Comparison of ENCODE assay signal across 10 cellular contexts in the genomic region with DNA sequence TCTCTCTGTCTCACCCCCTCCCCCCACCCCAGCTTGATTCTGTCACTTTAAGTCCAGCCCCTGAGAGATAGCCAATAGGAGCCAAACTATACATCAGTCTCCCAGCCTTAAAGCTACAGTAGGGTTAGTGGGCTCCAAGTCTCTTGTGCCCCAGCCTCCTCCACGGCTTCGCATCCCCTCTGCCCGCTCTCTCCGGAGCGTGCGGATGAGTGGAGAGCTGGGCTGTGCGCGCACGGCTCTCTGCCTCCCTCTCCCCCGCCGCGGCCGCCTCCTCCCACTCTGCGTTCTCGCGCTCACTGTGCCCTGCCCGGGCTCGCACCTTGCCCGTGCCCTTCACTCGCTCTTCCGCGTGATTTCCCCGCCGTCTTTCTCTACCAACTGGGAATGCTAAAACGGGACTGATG. TPM values are rescaled to one million over a fixed set of nuclear protein-coding genes. Genes with fewer than 3 reads are reported as not detected.
DNase-seq lines count a peak whose midpoint lies in the region; ATAC-seq, FAIRE-seq and TF ChIP-seq lines count a peak whose summit lies in the region.
"Had no signal": no experiment of that assay in that cellular context is flagged by ENCODE, and none has a peak within 500 bp of the region (broad histone marks: within the 10 kb centered on the region; RNA-seq: fewer than 3 reads in every experiment).

A gene (plus strand): TSS at position 137 of the 404 bp plus-strand sequence. CDS start 265 bp downstream, at position 402.

- H3K4me1 ChIP-seq in keratinocyte (ENCODE audit: control insufficient read depth, extremely low read depth, insufficient read depth, low read length) = peaks cover 8% of the 10 kb centered on the region

- no peak for FAIRE-seq in keratinocyte (lab: Jason Lieb, UNC)
- FAIRE-seq: A204.1 had no signal

- DNase-seq in NCI-H1417 (lab: John Stamatoyannopoulos, UW) (peak; percentile 9 to 71 (median 69)), NCI-H1417 treated with DMSO at 0.1 percent for 48 hours (lab: John Stamatoyannopoulos, UW) (no peak), brain microvascular endothelial cell (no peak), keratinocyte (ENCODE audit: low read depth, low spot score) (no peak), superior temporal gyrus (ENCODE audit: extremely low spot score) (peak; percentile 16), NAMALWA (ENCODE audit: low spot score) (no peak)
- no peak for DNase-seq in stimulated activated naive CD8-positive, alpha-beta T cell treated with anti-CD3 and anti-CD28 coated beads, Interleukin-15, Interleukin-2, amounts not matched to agents 100 U/mL and 50 U/mL, for 24 hours
- no peak for DNase-seq in stimulated activated CD4-positive, alpha-beta T cell treated with anti-CD3 and anti-CD28 coated beads, Interleukin-4, amount 100 ng/mL, for 1 hour
- DNase-seq: NCI-H1436 treated with DMSO at 0.1 percent for 48 hours had no signal

- H3K9me3 ChIP-seq in keratinocyte (ENCODE audit: control insufficient read depth, low read depth, low read length) = no peaks in the 10 kb centered on the region

- dilution Hi-C loops in keratinocyte (cut with MboI; ENCODE audit: extremely low pct_ligation_motif_present, low sequenced_read_pairs) = no loop called here

- no peaks in the 10 kb centered on the region for H3K9me1 ChIP-seq in keratinocyte (ENCODE audit: control insufficient read depth, extremely low read depth, insufficient read depth, low read length)

- no peak within 1 kb of the TSS for H3K9ac ChIP-seq in keratinocyte (ENCODE audit: control insufficient read depth, extremely low read depth, insufficient read depth, low read length)

- H3K79me2 ChIP-seq in keratinocyte (ENCODE audit: control insufficient read depth, insufficient read depth, low read length) = no peaks in the 10 kb centered on the region

- no peak for TF ChIP-seq CTCF in brain microvascular endothelial cell (IDR thresholded peaks at IDR 0.05; ENCODE audit: low read depth, low read length, missing control alignments)
- no peak for TF ChIP-seq CTCF in keratinocyte (optimal IDR thresholded peaks at IDR 0.05 in 1 of 3, IDR thresholded peaks at IDR 0.05 in 1 of 3, conservative IDR thresholded peaks at IDR 0.05 in 1 of 3; ENCODE audit: extremely low read depth in 1 of 3, insufficient read depth in 2 of 3, low read length in 3 of 3)

- H3K4me3 ChIP-seq in brain microvascular endothelial cell (ENCODE audit: low read depth, low read length) (peak within 1 kb of the TSS; percentile 22), keratinocyte (ENCODE audit: control insufficient read depth in 2 of 3, extremely low read depth in 1 of 3, insufficient read depth in 2 of 3, low read depth in 1 of 3, low read length in 3 of 3) (peak within 1 kb of the TSS; percentile 26 to 43 (median 27))

- in situ Hi-C loops in brain microvascular endothelial cell (cut with HindIII; ENCODE audit: low pct_ligation_motif_present, low sequenced_read_pairs) = no loop called here

- H4K20me1 ChIP-seq in keratinocyte (ENCODE audit: control insufficient read depth, extremely low read depth, insufficient read depth, low read length) = no peaks in the 10 kb centered on the region

- H3K27ac ChIP-seq in brain microvascular endothelial cell (no peak within 1 kb of the TSS), keratinocyte (ENCODE audit: control insufficient read depth, insufficient read depth, low read length) (no peak within 1 kb of the TSS)

- H3K36me3 ChIP-seq in brain microvascular endothelial cell (replicated peaks) (no peaks in the 10 kb centered on the region), keratinocyte (ENCODE audit: control insufficient read depth in 2 of 2, extremely low read depth in 1 of 2, insufficient read depth in 2 of 2, low read length in 2 of 2) (no peaks in the 10 kb centered on the region)

- peak within 1 kb of the TSS; percentile 36 for H2AFZ ChIP-seq in keratinocyte (ENCODE audit: control insufficient read depth, low read length)

- H3K4me2 ChIP-seq in keratinocyte (ENCODE audit: control insufficient read depth, extremely low read depth, insufficient read depth, low read depth, low read length) = peak within 1 kb of the TSS; percentile 73

- H3K27me3 ChIP-seq in brain microvascular endothelial cell (replicated peaks) = peaks cover 39% of the 10 kb centered on the region
- peaks cover 60% of the 10 kb centered on the region for H3K27me3 ChIP-seq in keratinocyte (ENCODE audit: control insufficient read depth, extremely low read depth, insufficient read depth, low read length)

- ATAC-seq in stimulated activated naive CD8-positive, alpha-beta T cell treated with anti-CD3 and anti-CD28 coated beads, Interleukin-15, Interleukin-2, amounts not matched to agents 100 U/mL and 50 U/mL, for 24 hours = no peak

RNA-seq across cellular contexts. Expression of the gene that starts here (rescaled TPM):
- polyA plus RNA-seq in keratinocyte = 0.01 TPM in 1 of 3 replicates, not detected in the others
- polyA plus RNA-seq in keratinocyte (2011; ENCODE audit: low read depth) = not detected
- polyA plus RNA-seq in keratinocyte (2011; cell fraction: cytosol; rRNA removed) = not detected in 2 replicates
- polyA plus RNA-seq in keratinocyte (2011; cell fraction: nucleus; rRNA removed) = not detected in 2 replicates
- polyA plus RNA-seq in keratinocyte (2012; ENCODE audit: low replicate concordance) = not detected in 2 replicates
- polyA minus RNA-seq in keratinocyte = not detected in 3 replicates
- not detected for polyA minus RNA-seq in keratinocyte (2011; cell fraction: cytosol; rRNA and poly(A)+ RNA removed)
- polyA minus RNA-seq in keratinocyte (2011; cell fraction: nucleus; rRNA and poly(A)+ RNA removed) = not detected in 2 replicates

Comparison
In these comparisons a context has a peak if more than half of its experiments do, and no peak if none do; other contexts are left out.
1. DNase-seq: peak in NCI-H1417 (3 of 3) and superior temporal gyrus (single experiment); none in NCI-H1417 treated with DMSO at 0.1 percent for 48 hours (single experiment), brain microvascular endothelial cell (single experiment), keratinocyte (single experiment), NAMALWA (single experiment), stimulated activated naive CD8-positive, alpha-beta T cell treated with anti-CD3 and anti-CD28 coated beads, Interleukin-15, Interleukin-2, amounts not matched to agents 100 U/mL and 50 U/mL, for 24 hours (single experiment) and stimulated activated CD4-positive, alpha-beta T cell treated with anti-CD3 and anti-CD28 coated beads, Interleukin-4, amount 100 ng/mL, for 1 hour (single experiment).